8 cellular contexts compared by ENCODE assay signal in the genomic region with DNA sequence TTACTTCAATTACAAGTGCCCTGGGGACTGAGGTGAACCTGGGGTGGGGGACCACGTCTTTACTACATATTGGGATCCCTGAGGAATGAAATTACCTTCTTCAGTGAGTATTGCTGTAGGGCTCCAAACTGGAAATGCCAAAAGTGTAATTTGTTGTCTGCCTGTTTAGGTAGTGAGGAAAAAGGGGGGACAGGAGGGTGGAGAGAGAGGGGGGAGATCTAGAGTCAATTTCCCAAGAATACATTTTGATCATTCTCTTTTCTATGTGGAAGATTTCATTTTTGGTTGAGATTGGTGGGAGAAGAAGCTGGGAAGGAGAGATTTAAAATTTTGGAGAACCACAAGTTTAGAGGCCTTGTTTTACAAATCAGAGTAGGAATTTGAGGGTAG.
DNase-seq lines count a peak whose midpoint lies in the region; ATAC-seq, FAIRE-seq and TF ChIP-seq lines count a peak whose summit lies in the region.

No MANE protein-coding gene starts in this region.

- TF ChIP-seq CTCF in fibroblast of lung (conservative IDR thresholded peaks at IDR 0.05 in 1 of 2, IDR thresholded peaks at IDR 0.05 in 1 of 2; ENCODE audit: low read depth in 1 of 2, low read length in 2 of 2) (no peak), psoas muscle (IDR thresholded peaks at IDR 0.05) (no peak)

- peaks cover 2% of the 10 kb centered on the region for H4K20me1 ChIP-seq in fibroblast of lung (ENCODE audit: control insufficient read depth, extremely low read depth, insufficient read depth, low read length)

- ATAC-seq in T-cell (replicated peaks in 1 of 4) (no peak), psoas muscle (no peak), GM21360 (IDR thresholded peaks at IDR 0.05; ENCODE audit: unreplicated experiment) (no peak)

- no peaks in the 10 kb centered on the region for H3K9me3 ChIP-seq in fibroblast of lung (ENCODE audit: control insufficient read depth, insufficient read depth, low read depth, low read length)
- no peaks in the 10 kb centered on the region for H3K9me3 ChIP-seq in psoas muscle

- peaks cover 37 to 68% (median 44%) of the 10 kb centered on the region in 3 donors for H3K4me1 Mint-ChIP-seq in T-cell

- H3K79me2 ChIP-seq in fibroblast of lung (ENCODE audit: control insufficient read depth, insufficient read depth, low read length) = peaks cover 33% of the 10 kb centered on the region

- CTCF ChIA-PET in T-cell (lab: Charles Lee) = interaction anchor here in 1 of 2 donors (0.5 to 1.6 kb wide), 2 partner anchors 68 to 147 kb away, joined by 3 to 4 read pairs; no protein-coding TSS in a partner anchor

- no peak overlapping the region for H2AFZ ChIP-seq in fibroblast of lung (ENCODE audit: low read length)

- peak overlapping the region; percentile 94 for H3K4me2 ChIP-seq in fibroblast of lung (ENCODE audit: extremely low read depth, insufficient read depth, low read length)

- no peak for FAIRE-seq in GM12891 (lab: Jason Lieb, UNC)

- no peak for TF ChIP-seq POLR2A in GM12891 (IDR thresholded peaks at IDR 0.05; ENCODE audit: low read depth, low read length)

- H3K4me3 Mint-ChIP-seq in T-cell = peak overlapping the region; percentile 81 to 98 (median 95)

- WGBS in psoas muscle, 3 donors = 48 to 77% (median 63%) methylated on average over 1 of the region's 1 CpG

- H3K27ac ChIP-seq in fibroblast of lung (ENCODE audit: insufficient read depth, low read length) (peak overlapping the region; percentile 9), psoas muscle (peak overlapping the region; percentile 83)

- H3K9ac ChIP-seq in fibroblast of lung (ENCODE audit: insufficient read depth, low read length) = no peak overlapping the region

- H3K27ac Mint-ChIP-seq in T-cell = peak overlapping the region; percentile 89 to 90

- DNase-seq in GM12891 (ENCODE audit: insufficient read length, low spot score) = no peak
- DNase-seq in T-cell = no peak
- no peak for DNase-seq in fibroblast of lung (ENCODE audit: low read depth in 2 of 2)
- DNase-seq in psoas muscle = no peak
- no peak for DNase-seq in cortex of kidney (lab: John Stamatoyannopoulos, UW)
- DNase-seq in HUDEP-2 (lab: John Stamatoyannopoulos, UW; ENCODE audit: unreplicated experiment in 76 of 76) = no peak
- DNase-seq in C1 segment of cervical spinal cord (lab: John Stamatoyannopoulos, UW) = no peak

- H3K27me3 ChIP-seq in fibroblast of lung (ENCODE audit: control insufficient read depth, insufficient read depth, low read length) (no peaks in the 10 kb centered on the region), psoas muscle (ENCODE audit: insufficient read depth in 3 of 3, low read length in 2 of 3) (no peaks in the 10 kb centered on the region)

- H3K36me3 ChIP-seq in fibroblast of lung (ENCODE audit: control insufficient read depth, insufficient read depth, low read length) (no peaks in the 10 kb centered on the region), psoas muscle (ENCODE audit: insufficient read depth in 1 of 2, low read depth in 1 of 2) (no peaks in the 10 kb centered on the region)

- no peaks in the 10 kb centered on the region for H3K36me3 Mint-ChIP-seq in T-cell

- POLR2A ChIA-PET in T-cell (lab: Charles Lee) = interaction anchor here in 1 of 2 donors (0.6 kb wide), 1 partner anchor 40 kb away, joined by 5 read pairs; no protein-coding TSS in a partner anchor

- no peaks in the 10 kb centered on the region for H3K9me3 Mint-ChIP-seq in T-cell

- H3K27me3 Mint-ChIP-seq in T-cell = no peaks in the 10 kb centered on the region

- intact Hi-C loops in psoas muscle (cut with DNase I) = loop anchor here in 1 of 2 donors (5.0 kb wide), 1 partner anchor 35 kb away; no protein-coding TSS in a partner anchor

- peaks cover 36% of the 10 kb centered on the region for H3K4me1 ChIP-seq in fibroblast of lung (ENCODE audit: control insufficient read depth, extremely low read depth, insufficient read depth, low read length)
- H3K4me1 ChIP-seq in psoas muscle = peaks cover 40% of the 10 kb centered on the region

- peak overlapping the region in 2 of 4 experiments; percentile 7 to 41 for H3K4me3 ChIP-seq in fibroblast of lung (replicated peaks in 1 of 4; ENCODE audit: control extremely low read depth in 1 of 4, insufficient read depth in 1 of 4, low read depth in 3 of 4, low read length in 4 of 4)
- H3K4me3 ChIP-seq in psoas muscle = peak overlapping the region; percentile 82

TF ChIP-seq in GM12891, 5 proteins besides CTCF, POLR2A, EP300 and RAD21:
- TF ChIP-seq SPI1 (IDR thresholded peaks at IDR 0.05; ENCODE audit: low read depth, low read length) (0 out of 2 replicates have a peak, but pooled peaks have one; percentile 41), PAX5 (IDR thresholded peaks at IDR 0.05; ENCODE audit: insufficient read depth, low read length, severe bottlenecking) (no peak), POU2F2 (IDR thresholded peaks at IDR 0.05; ENCODE audit: low read depth, low read length) (no peak)
